Comparison of ENCODE assay signal across 15 cellular contexts in the genomic region with DNA sequence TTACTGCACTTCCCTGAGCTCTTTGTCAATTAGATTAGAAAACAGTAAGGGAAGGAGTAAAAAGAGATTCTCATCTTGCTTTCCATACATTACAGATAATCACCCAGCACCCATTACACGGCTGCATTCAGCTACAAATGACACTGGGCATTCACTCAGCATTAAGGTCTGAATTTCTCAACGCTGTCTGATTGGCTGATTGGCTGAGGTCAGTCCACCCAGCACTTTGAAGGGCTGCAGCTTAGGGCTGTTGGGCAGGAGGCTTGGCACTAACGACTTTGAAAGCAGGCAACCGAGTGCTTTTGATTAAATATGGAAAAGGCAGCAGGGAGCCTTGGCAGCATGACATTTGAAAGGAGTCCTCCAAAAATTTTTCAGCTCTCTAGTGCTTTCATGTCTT.
A peak's percentile ranks its signal among the peaks of the same experiment; 100 is the strongest.
DNase-seq lines count a peak whose midpoint lies in the region; ATAC-seq and TF ChIP-seq lines count a peak whose summit lies in the region.
"Had no signal": no experiment of that assay in that cellular context is flagged by ENCODE, and none has a peak within 500 bp of the region (broad histone marks: within the 10 kb centered on the region; RNA-seq: fewer than 3 reads in every experiment).

No MANE protein-coding gene starts in this region.

- H2AFZ ChIP-seq in PC-9 = peak overlapping the region; percentile 29; the same call in 1 of the 2 replicates

- 48% methylated on average over 4 of the region's 4 CpGs for WGBS in esophagus muscularis mucosa

- POLR2A ChIA-PET in PC-9 (lab: Charles Lee; ENCODE audit: unreplicated experiment) = no interaction called here

- H3K79me2 ChIP-seq in PC-9 (ENCODE audit: low read depth) = no peaks in the 10 kb centered on the region

- TF ChIP-seq CTCF in PC-9 (conservative IDR thresholded peaks at IDR 0.05) (no peak), esophagus muscularis mucosa (IDR thresholded peaks at IDR 0.05) (no peak)

- CTCF ChIA-PET in PC-9 (lab: Charles Lee) = no interaction called here

- no peaks in the 10 kb centered on the region for H4K20me1 ChIP-seq in PC-9 (ENCODE audit: insufficient read depth)

- DNase-seq in NCI-H748 (lab: John Stamatoyannopoulos, UW; ENCODE audit: unreplicated experiment) (peak; percentile 25), NCI-H748 treated with DMSO at 0.1 percent for 48 hours (lab: John Stamatoyannopoulos, UW) (no peak), NCI-H2227 (lab: John Stamatoyannopoulos, UW; ENCODE audit: unreplicated experiment) (peak; percentile 37), PC-9 (no peak), esophagus muscularis mucosa (ENCODE audit: extremely low spot score) (peak; percentile 66), NCI-H510A treated with DMSO at 0.1 percent for 48 hours (lab: John Stamatoyannopoulos, UW) (no peak)
- no peak for DNase-seq in central memory CD4-positive, alpha-beta T cell
- DNase-seq: CD8-positive, alpha-beta T cell; COR-L47; DND-41; GDM1; H7 had no signal

- H3K27ac ChIP-seq in PC-9 (no peak overlapping the region), esophagus muscularis mucosa (replicated peaks in 1 of 4) (no peak overlapping the region)
- H3K27ac ChIP-seq: A549, HL-60 had no signal

- TF ChIP-seq POLR2A in esophagus muscularis mucosa (IDR thresholded peaks at IDR 0.05; ENCODE audit: low read depth) = no peak

- no peak overlapping the region for H3K4me3 ChIP-seq in PC-9
- no peak overlapping the region for H3K4me3 ChIP-seq in esophagus muscularis mucosa
- H3K4me3 ChIP-seq: A549 had no signal

- H3F3A ChIP-seq in PC-9 (ENCODE audit: insufficient read depth, low read depth) = no peaks in the 10 kb centered on the region

- H3K9me3 ChIP-seq in PC-9 (ENCODE audit: insufficient read depth, low read depth) (no peaks in the 10 kb centered on the region), esophagus muscularis mucosa (peaks cover 0 to 5% (median 2%) of the 10 kb centered on the region in 4 donors)

- no peak for ATAC-seq in GM19395 (IDR thresholded peaks at IDR 0.05; ENCODE audit: unreplicated experiment)
- ATAC-seq: CD8-positive, alpha-beta T cell had no signal

- H3K27me3 ChIP-seq in PC-9 (ENCODE audit: insufficient read depth, low read depth) (peaks cover 41% of the 10 kb centered on the region), esophagus muscularis mucosa (peaks cover 0 to 36% (median 0%) of the 10 kb centered on the region in 4 donors)

- H3K9me2 ChIP-seq in PC-9 (ENCODE audit: insufficient read depth) = no peaks in the 10 kb centered on the region

- H3K4me2 ChIP-seq in PC-9 = no peak overlapping the region
- H3K4me2 ChIP-seq: A549 had no signal

- H3K36me3 ChIP-seq in PC-9 (ENCODE audit: low read depth) (no peaks in the 10 kb centered on the region), esophagus muscularis mucosa (no peaks in the 10 kb centered on the region)

- H3K4me1 ChIP-seq in PC-9 (replicated peaks; ENCODE audit: insufficient read depth) (no peaks in the 10 kb centered on the region), esophagus muscularis mucosa (no peaks in the 10 kb centered on the region)
- H3K4me1 ChIP-seq: A549 had no signal

- no TSS peak for BruUV-seq in PC-9 (replicated peaks; lab: Mats Ljungman, UMichigan)

- intact Hi-C loops in PC-9 (cut with micrococcal nuclease; ENCODE audit: unreplicated experiment) (loop anchor here (5.0 kb wide), 1 partner anchor 1961 kb away; no protein-coding TSS in a partner anchor), esophagus muscularis mucosa (cut with DNase I) (no loop called here)

- TF ChIP-seq EP300 in esophagus muscularis mucosa (IDR thresholded peaks at IDR 0.05) = no peak

Comparison
In these comparisons a context has a peak if more than half of its experiments do, and no peak if none do; other contexts are left out.
1. DNase-seq: peak in NCI-H748 (single experiment), NCI-H2227 (single experiment) and esophagus muscularis mucosa (single experiment); none in NCI-H748 treated with DMSO at 0.1 percent for 48 hours (single experiment), PC-9 (0 of 2), central memory CD4-positive, alpha-beta T cell (single experiment) and NCI-H510A treated with DMSO at 0.1 percent for 48 hours (single experiment).